ENCODE assay signal across 11 cellular contexts in the genomic region with DNA sequence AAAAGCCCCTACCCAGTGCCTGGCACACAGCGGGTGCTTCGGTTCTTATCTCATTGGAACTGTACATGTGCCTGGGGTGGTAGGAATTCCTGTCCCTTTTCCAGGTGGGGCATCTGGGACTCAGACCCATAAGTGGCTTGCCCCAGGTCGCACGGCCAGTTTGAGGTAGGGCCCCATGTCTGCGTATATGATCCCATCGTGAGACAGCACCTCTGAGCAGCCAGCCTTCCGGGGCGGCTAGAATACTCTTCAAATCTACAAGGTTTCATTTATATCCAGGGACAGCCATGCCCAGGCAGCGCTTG. TPM values are rescaled to one million over a fixed set of nuclear protein-coding genes. Genes with fewer than 3 reads are reported as not detected.
A peak's percentile ranks its signal among the peaks of the same experiment; 100 is the strongest.
DNase-seq lines count a peak whose midpoint lies in the region; ATAC-seq and TF ChIP-seq lines count a peak whose summit lies in the region.
"Had no signal": no experiment of that assay in that cellular context is flagged by ENCODE, and none has a peak within 500 bp of the region (broad histone marks: within the 10 kb centered on the region; RNA-seq: fewer than 3 reads in every experiment).

No MANE protein-coding gene starts in this region.

- peaks cover 4% of the 10 kb centered on the region for H3K9me3 Mint-ChIP-seq in T-helper 2 cell treated with Interferon-gamma antibody and Interleukin-4, amounts not matched to agents 5 μg/mL and 100 μg/mL, for 36 hours
- H3K9me3 Mint-ChIP-seq in activated T-helper 1 cell treated with anti-CD3 and anti-CD28 coated beads, Interleukin-12 subunit alpha, Interleukin-12 subunit beta, Interleukin-2, Interleukin-4 antibody, amounts not matched to agents 30 ng/mL and 10 ng/mL and 1 ng/mL, durations not matched to agents 14 hours and 24 hours and 36 hours = peaks cover 6% of the 10 kb centered on the region
- H3K9me3 Mint-ChIP-seq in stimulated activated memory B cell treated with anti-CD40 and anti-IgM and Interleukin-4, amounts not matched to agents 10 μg/mL and 1 μg/mL and 100 μg/mL, for 72 hours = peaks cover 6% of the 10 kb centered on the region
- H3K9me3 Mint-ChIP-seq: natural killer cell had no signal

- no peak overlapping the region for H3K9ac ChIP-seq in iPS-20b (ENCODE audit: low read depth, low read length)

- H3K4me1 Mint-ChIP-seq in T-helper 2 cell treated with Interferon-gamma antibody and Interleukin-4, amounts not matched to agents 5 μg/mL and 100 μg/mL, for 36 hours (ENCODE audit: low read depth) = peaks cover 19% of the 10 kb centered on the region
- H3K4me1 Mint-ChIP-seq in activated T-helper 1 cell treated with anti-CD3 and anti-CD28 coated beads, Interleukin-12 subunit alpha, Interleukin-12 subunit beta, Interleukin-2, Interleukin-4 antibody, amounts not matched to agents 30 ng/mL and 10 ng/mL and 1 ng/mL, durations not matched to agents 14 hours and 24 hours and 36 hours (ENCODE audit: low read depth) = peaks cover 36% of the 10 kb centered on the region
- peaks cover 35% of the 10 kb centered on the region for H3K4me1 Mint-ChIP-seq in stimulated activated memory B cell treated with anti-CD40 and anti-IgM and Interleukin-4, amounts not matched to agents 10 μg/mL and 1 μg/mL and 100 μg/mL, for 72 hours
- H3K4me1 Mint-ChIP-seq: natural killer cell had no signal

- H3K27ac ChIP-seq in iPS-20b (ENCODE audit: low read length) (no peak overlapping the region), uterus (peak overlapping the region in 1 of 2 donors; percentile 25)
- H3K27ac ChIP-seq: HL-60 had no signal

- H3K27me3 ChIP-seq in iPS-20b (ENCODE audit: insufficient read depth, low read length) (0 out of 2 replicates have a peak, but pooled peaks cover 4% of the 10 kb centered on the region), uterus (no peaks in the 10 kb centered on the region)

- DNase-seq in T-helper 2 cell treated with Interferon-gamma antibody and Interleukin-4, amounts not matched to agents 5 μg/mL and 100 μg/mL, for 36 hours (ENCODE audit: low spot score) = no peak
- DNase-seq in T-helper 2 cell = no peak
- DNase-seq in activated T-helper 1 cell treated with anti-CD3 and anti-CD28 coated beads, Interleukin-12 subunit alpha, Interleukin-12 subunit beta, Interleukin-2, Interleukin-4 antibody, amounts not matched to agents 30 ng/mL and 10 ng/mL and 1 ng/mL, durations not matched to agents 14 hours and 24 hours and 36 hours (ENCODE audit: low spot score) = no peak
- DNase-seq in uterus = no peak
- no peak for DNase-seq in AG20443 (ENCODE audit: low spot score)
- DNase-seq in 8988T = no peak
- DNase-seq: natural killer cell, NCI-H1092 had no signal

- ATAC-seq in stimulated activated memory B cell treated with anti-CD40 and anti-IgM and Interleukin-4, amounts not matched to agents 10 μg/mL and 1 μg/mL and 100 μg/mL, for 72 hours = no peak
- ATAC-seq: natural killer cell had no signal

- no peaks in the 10 kb centered on the region for H3K36me3 Mint-ChIP-seq in T-helper 2 cell treated with Interferon-gamma antibody and Interleukin-4, amounts not matched to agents 5 μg/mL and 100 μg/mL, for 36 hours (ENCODE audit: low read depth)
- H3K36me3 Mint-ChIP-seq in activated T-helper 1 cell treated with anti-CD3 and anti-CD28 coated beads, Interleukin-12 subunit alpha, Interleukin-12 subunit beta, Interleukin-2, Interleukin-4 antibody, amounts not matched to agents 30 ng/mL and 10 ng/mL and 1 ng/mL, durations not matched to agents 14 hours and 24 hours and 36 hours (ENCODE audit: low read depth) = no peaks in the 10 kb centered on the region
- no peaks in the 10 kb centered on the region for H3K36me3 Mint-ChIP-seq in stimulated activated memory B cell treated with anti-CD40 and anti-IgM and Interleukin-4, amounts not matched to agents 10 μg/mL and 1 μg/mL and 100 μg/mL, for 72 hours
- H3K36me3 Mint-ChIP-seq: natural killer cell had no signal

- no peak for TF ChIP-seq CTCF in uterus (IDR thresholded peaks at IDR 0.05)

- H3K36me3 ChIP-seq in iPS-20b (ENCODE audit: insufficient read depth, low read depth, low read length) (no peaks in the 10 kb centered on the region), uterus (no peaks in the 10 kb centered on the region)

- H3K4me1 ChIP-seq in iPS-20b (ENCODE audit: insufficient read depth, low read length) (peaks cover 11% of the 10 kb centered on the region), uterus (no peaks in the 10 kb centered on the region)

- H3K9me3 ChIP-seq in iPS-20b (ENCODE audit: insufficient read depth, low read depth, low read length) (peaks cover 3% of the 10 kb centered on the region), uterus (no peaks in the 10 kb centered on the region)

- intact Hi-C loops in activated T-helper 1 cell treated with anti-CD3 and anti-CD28 coated beads, Interleukin-12 subunit alpha, Interleukin-12 subunit beta, Interleukin-2, Interleukin-4 antibody, amounts not matched to agents 30 ng/mL and 10 ng/mL and 1 ng/mL, durations not matched to agents 14 hours and 24 hours and 36 hours (cut with micrococcal nuclease) = loop anchor here (5.0 kb wide), 2 partner anchors 425 to 520 kb away; a partner anchor contains a TSS
- intact Hi-C loops in uterus (cut with DNase I; ENCODE audit: low total_unique reads) = no loop called here

- TF ChIP-seq POLR2A in uterus (IDR thresholded peaks at IDR 0.05) = no peak

- H3K4me3 ChIP-seq in iPS-20b (ENCODE audit: low read length) (peak overlapping the region; percentile 29; the same call in 1 of the 2 replicates), uterus (no peak overlapping the region)

- H3K27ac Mint-ChIP-seq in T-helper 2 cell treated with Interferon-gamma antibody and Interleukin-4, amounts not matched to agents 5 μg/mL and 100 μg/mL, for 36 hours = peak overlapping the region; percentile 31
- no peak overlapping the region for H3K27ac Mint-ChIP-seq in activated T-helper 1 cell treated with anti-CD3 and anti-CD28 coated beads, Interleukin-12 subunit alpha, Interleukin-12 subunit beta, Interleukin-2, Interleukin-4 antibody, amounts not matched to agents 30 ng/mL and 10 ng/mL and 1 ng/mL, durations not matched to agents 14 hours and 24 hours and 36 hours
- H3K27ac Mint-ChIP-seq in stimulated activated memory B cell treated with anti-CD40 and anti-IgM and Interleukin-4, amounts not matched to agents 10 μg/mL and 1 μg/mL and 100 μg/mL, for 72 hours = peak overlapping the region; percentile 52
- H3K27ac Mint-ChIP-seq: natural killer cell had no signal

- H3K27me3 Mint-ChIP-seq in T-helper 2 cell treated with Interferon-gamma antibody and Interleukin-4, amounts not matched to agents 5 μg/mL and 100 μg/mL, for 36 hours (ENCODE audit: low read depth) = no peaks in the 10 kb centered on the region
- peaks cover 2% of the 10 kb centered on the region for H3K27me3 Mint-ChIP-seq in activated T-helper 1 cell treated with anti-CD3 and anti-CD28 coated beads, Interleukin-12 subunit alpha, Interleukin-12 subunit beta, Interleukin-2, Interleukin-4 antibody, amounts not matched to agents 30 ng/mL and 10 ng/mL and 1 ng/mL, durations not matched to agents 14 hours and 24 hours and 36 hours (ENCODE audit: insufficient read depth)
- H3K27me3 Mint-ChIP-seq in stimulated activated memory B cell treated with anti-CD40 and anti-IgM and Interleukin-4, amounts not matched to agents 10 μg/mL and 1 μg/mL and 100 μg/mL, for 72 hours = peaks cover 8% of the 10 kb centered on the region

- H3K4me3 Mint-ChIP-seq in T-helper 2 cell treated with Interferon-gamma antibody and Interleukin-4, amounts not matched to agents 5 μg/mL and 100 μg/mL, for 36 hours = peak overlapping the region; percentile 77
- peak overlapping the region; percentile 22 for H3K4me3 Mint-ChIP-seq in activated T-helper 1 cell treated with anti-CD3 and anti-CD28 coated beads, Interleukin-12 subunit alpha, Interleukin-12 subunit beta, Interleukin-2, Interleukin-4 antibody, amounts not matched to agents 30 ng/mL and 10 ng/mL and 1 ng/mL, durations not matched to agents 14 hours and 24 hours and 36 hours
- H3K4me3 Mint-ChIP-seq in stimulated activated memory B cell treated with anti-CD40 and anti-IgM and Interleukin-4, amounts not matched to agents 10 μg/mL and 1 μg/mL and 100 μg/mL, for 72 hours = no peak overlapping the region
- H3K4me3 Mint-ChIP-seq: natural killer cell had no signal

RNA-seq across cellular contexts. Expression of a gene that starts 33.4 kb away (rescaled TPM):
- total RNA-seq in activated T-helper 1 cell treated with anti-CD3 and anti-CD28 coated beads, Interleukin-12 subunit alpha, Interleukin-12 subunit beta, Interleukin-2, Interleukin-4 antibody, amounts not matched to agents 30 ng/mL and 10 ng/mL and 1 ng/mL, durations not matched to agents 14 hours and 24 hours and 36 hours = 0.26 and 0.37 TPM in 2 replicates
- total RNA-seq in uterus = 1 to 10 TPM in 2 of 4 donors, under 1 TPM in 2; 0.29 to 7.5 (median 1.7) TPM
